ENCODE assay signal across 18 cellular contexts in the genomic region with DNA sequence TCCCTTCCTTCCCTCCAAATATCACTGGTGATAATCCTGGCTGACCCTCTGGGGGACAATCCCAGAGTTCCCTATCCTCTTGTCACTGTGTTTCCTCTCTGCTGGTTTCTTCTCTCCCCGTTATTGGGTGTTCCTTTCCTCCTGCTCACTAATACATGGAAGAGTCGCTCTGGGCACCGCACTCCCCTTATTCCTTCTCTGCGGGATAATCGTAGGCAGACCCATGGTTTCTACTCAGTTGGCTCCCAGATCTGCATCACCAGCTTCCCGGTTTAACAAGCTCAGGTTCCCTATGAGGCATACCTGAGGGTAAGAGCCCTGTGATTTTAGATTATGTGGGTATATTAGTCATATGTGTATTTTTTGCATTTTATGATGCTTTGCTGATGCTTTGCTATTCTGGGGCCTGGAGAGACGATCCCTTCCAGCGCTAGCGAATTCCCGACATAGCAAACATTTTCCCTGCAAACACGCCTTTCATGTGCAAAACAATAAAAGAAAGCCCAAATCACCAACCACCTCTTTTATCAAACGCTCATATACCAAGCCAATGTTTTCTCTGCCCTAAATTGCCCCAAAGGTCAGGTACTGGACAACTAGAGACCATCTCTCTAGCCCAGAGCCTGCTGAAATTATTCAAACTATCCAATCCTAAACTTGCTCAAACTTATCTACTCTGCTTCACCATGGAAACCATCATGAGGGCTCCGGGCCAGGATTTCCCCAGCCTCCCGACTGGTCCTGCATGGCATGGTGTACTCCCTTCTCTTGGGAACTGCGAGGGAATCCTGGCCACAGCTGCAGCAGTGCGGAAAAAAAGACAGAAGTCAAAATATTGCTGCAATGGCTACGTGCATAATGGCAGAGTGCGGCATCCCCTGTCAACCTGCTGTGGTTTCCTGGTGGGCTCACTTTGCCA.
DNase-seq lines count a peak whose midpoint lies in the region; ATAC-seq and TF ChIP-seq lines count a peak whose summit lies in the region.
"Had no signal": no experiment of that assay in that cellular context is flagged by ENCODE, and none has a peak within 500 bp of the region (broad histone marks: within the 10 kb centered on the region; RNA-seq: fewer than 3 reads in every experiment).

No MANE protein-coding gene starts in this region.

- no peak overlapping the region; the same call in 1 of the 2 replicates for H3K27ac Mint-ChIP-seq in WTC11

- H2AFZ ChIP-seq in neuronal stem cell (ENCODE audit: low read length) = no peak overlapping the region
- H2AFZ ChIP-seq: GM23248 had no signal

- WGBS in neuronal stem cell (ENCODE audit: extremely low coverage in 2 of 2, insufficient read length in 2 of 2, insufficient replicate concordance in 1 of 2), 2 donors = no CpG with 5 or more reads among the region's 18 CpGs

- DNase-seq in ELF-1 (ENCODE audit: low read depth, low spot score) (peak; percentile 24), WTC11 (ENCODE audit: low spot score) (no peak), iPS-NIHi7 (ENCODE audit: extremely low spot score) (peak; percentile 18), neuronal stem cell (ENCODE audit: low spot score) (no peak), NCI-H2029 treated with DMSO at 0.1 percent for 48 hours (lab: John Stamatoyannopoulos, UW) (no peak)
- DNase-seq: GM23248, HCEC 1CT, Karpas-422, NCI-H1092 treated with DMSO at 0.1 percent for 48 hours, NCI-H187, NCI-H2171 treated with DMSO at 0.1 percent for 48 hours, NCI-H510A treated with DMSO at 0.1 percent for 48 hours, NCI-H748 treated with DMSO at 0.1 percent for 48 hours, PC-3 had no signal

- no peak overlapping the region for H3K4me2 ChIP-seq in neuronal stem cell (ENCODE audit: insufficient read depth, low read length, poor library complexity, severe bottlenecking)

- no peak for TF ChIP-seq CTCF in WTC11 (IDR thresholded peaks at IDR 0.05)

- peak; percentile 75 for ATAC-seq in WTC11
- no peak for ATAC-seq in HG03139 (IDR thresholded peaks at IDR 0.05; ENCODE audit: unreplicated experiment)
- no peak for ATAC-seq in GM21619 (IDR thresholded peaks at IDR 0.05; ENCODE audit: unreplicated experiment)
- ATAC-seq: HepG2, PC-3, SK-N-SH treated with all-trans-retinoic acid at 6 μM for 48 hours had no signal

- no peak overlapping the region for H2BK120ac ChIP-seq in neuronal stem cell (ENCODE audit: low read depth, low read length)

- no peak overlapping the region for H3K9ac ChIP-seq in neuronal stem cell (ENCODE audit: low read depth, low read length, poor library complexity)
- H3K9ac ChIP-seq: GM23248 had no signal

- peak overlapping the region; percentile 80 for H4K91ac ChIP-seq in neuronal stem cell (ENCODE audit: low read depth, low read length, poor library complexity)

- no peaks in the 10 kb centered on the region for H3K9me3 Mint-ChIP-seq in WTC11

- peaks cover 3 to 15% of the 10 kb centered on the region in 2 donors for H3K4me1 ChIP-seq in neuronal stem cell (ENCODE audit: control insufficient read depth in 2 of 2, insufficient read depth in 1 of 2, low read depth in 1 of 2, low read length in 2 of 2)

- CTCF ChIA-PET in WTC11 (lab: Charles Lee) = interaction anchor here (0.7 to 2.1 kb wide), 3 partner anchors 16 to 84 kb away, joined by 3 to 5 read pairs (median 3); partner anchors contain the start of gene PCP4

- H3K27me3 ChIP-seq in neuronal stem cell (ENCODE audit: control insufficient read depth in 3 of 3, insufficient read depth in 3 of 3, low read depth in 1 of 3, low read length in 3 of 3) = no peaks in the 10 kb centered on the region

- no peak overlapping the region for H4K8ac ChIP-seq in neuronal stem cell (ENCODE audit: low read depth, low read length)

- H3K4me3 ChIP-seq in neuronal stem cell (ENCODE audit: low read length in 2 of 2) = no peak overlapping the region
- H3K4me3 ChIP-seq: GM23248 had no signal

- peak overlapping the region; percentile 46 for H2BK5ac ChIP-seq in neuronal stem cell (ENCODE audit: low read length)

- peak overlapping the region; percentile 20 for H2AK5ac ChIP-seq in neuronal stem cell (ENCODE audit: low read depth, low read length)

- peak overlapping the region; percentile 69 for H3K4ac ChIP-seq in neuronal stem cell (ENCODE audit: low read length)

- POLR2A ChIA-PET in WTC11 (lab: Charles Lee) = no interaction called here

- H2BK15ac ChIP-seq in neuronal stem cell (ENCODE audit: low read length) = no peak overlapping the region

- no peaks in the 10 kb centered on the region for H3K79me1 ChIP-seq in neuronal stem cell (ENCODE audit: low read depth, low read length)

- peak overlapping the region; percentile 78 for H3K18ac ChIP-seq in neuronal stem cell (ENCODE audit: low read length)

- no peaks in the 10 kb centered on the region for H3K9me3 ChIP-seq in neuronal stem cell (replicated peaks in 1 of 2; ENCODE audit: control insufficient read depth in 2 of 2, insufficient read depth in 1 of 2, low read depth in 1 of 2, low read length in 2 of 2)

- no peak overlapping the region for H3K4me3 Mint-ChIP-seq in WTC11

- H3K36me3 Mint-ChIP-seq in WTC11 = no peaks in the 10 kb centered on the region

- peaks cover 26% of the 10 kb centered on the region for H3K4me1 Mint-ChIP-seq in WTC11

- H3K27me3 Mint-ChIP-seq in WTC11 (ENCODE audit: low read depth) = peaks cover 18% of the 10 kb centered on the region

- no peak overlapping the region for H3K14ac ChIP-seq in neuronal stem cell (ENCODE audit: low read length)

- no peak overlapping the region for H3K23ac ChIP-seq in neuronal stem cell (ENCODE audit: low read depth, low read length, poor library complexity)

- H3K27ac ChIP-seq in neuronal stem cell (replicated peaks; ENCODE audit: low read length) = peak overlapping the region; percentile 49
- H3K27ac ChIP-seq: GM23248 had no signal

- H3K36me3 ChIP-seq in neuronal stem cell (replicated peaks in 1 of 2; ENCODE audit: control insufficient read depth in 2 of 2, insufficient read depth in 2 of 2, low read length in 2 of 2) = no peaks in the 10 kb centered on the region

- H2BK12ac ChIP-seq in neuronal stem cell (ENCODE audit: low read length) = no peak overlapping the region

TF ChIP-seq in WTC11, 78 proteins besides CTCF, POLR2A, EP300 and RAD21 (continues in another document):
- TF ChIP-seq, protein P1, sequence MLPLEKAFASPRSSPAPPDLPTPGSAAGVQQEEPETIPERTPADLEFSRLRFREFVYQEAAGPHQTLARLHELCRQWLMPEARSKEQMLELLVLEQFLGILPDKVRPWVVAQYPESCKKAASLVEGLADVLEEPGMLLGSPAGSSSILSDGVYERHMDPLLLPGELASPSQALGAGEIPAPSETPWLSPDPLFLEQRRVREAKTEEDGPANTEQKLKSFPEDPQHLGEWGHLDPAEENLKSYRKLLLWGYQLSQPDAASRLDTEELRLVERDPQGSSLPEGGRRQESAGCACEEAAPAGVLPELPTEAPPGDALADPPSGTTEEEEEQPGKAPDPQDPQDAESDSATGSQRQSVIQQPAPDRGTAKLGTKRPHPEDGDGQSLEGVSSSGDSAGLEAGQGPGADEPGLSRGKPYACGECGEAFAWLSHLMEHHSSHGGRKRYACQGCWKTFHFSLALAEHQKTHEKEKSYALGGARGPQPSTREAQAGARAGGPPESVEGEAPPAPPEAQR (CRISPR knock-in tag; IDR thresholded peaks at IDR 0.05) = no peak
- no peak for TF ChIP-seq ZNF396 (CRISPR knock-in tag; IDR thresholded peaks at IDR 0.05; ENCODE audit: borderline replicate concordance)
- TF ChIP-seq ESRRA (CRISPR knock-in tag; IDR thresholded peaks at IDR 0.05; ENCODE audit: borderline replicate concordance) = no peak
- no peak for TF ChIP-seq PRDM15 (CRISPR knock-in tag; IDR thresholded peaks at IDR 0.05)
- TF ChIP-seq, protein P2, sequence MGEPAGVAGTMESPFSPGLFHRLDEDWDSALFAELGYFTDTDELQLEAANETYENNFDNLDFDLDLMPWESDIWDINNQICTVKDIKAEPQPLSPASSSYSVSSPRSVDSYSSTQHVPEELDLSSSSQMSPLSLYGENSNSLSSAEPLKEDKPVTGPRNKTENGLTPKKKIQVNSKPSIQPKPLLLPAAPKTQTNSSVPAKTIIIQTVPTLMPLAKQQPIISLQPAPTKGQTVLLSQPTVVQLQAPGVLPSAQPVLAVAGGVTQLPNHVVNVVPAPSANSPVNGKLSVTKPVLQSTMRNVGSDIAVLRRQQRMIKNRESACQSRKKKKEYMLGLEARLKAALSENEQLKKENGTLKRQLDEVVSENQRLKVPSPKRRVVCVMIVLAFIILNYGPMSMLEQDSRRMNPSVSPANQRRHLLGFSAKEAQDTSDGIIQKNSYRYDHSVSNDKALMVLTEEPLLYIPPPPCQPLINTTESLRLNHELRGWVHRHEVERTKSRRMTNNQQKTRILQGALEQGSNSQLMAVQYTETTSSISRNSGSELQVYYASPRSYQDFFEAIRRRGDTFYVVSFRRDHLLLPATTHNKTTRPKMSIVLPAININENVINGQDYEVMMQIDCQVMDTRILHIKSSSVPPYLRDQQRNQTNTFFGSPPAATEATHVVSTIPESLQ (CRISPR knock-in tag; IDR thresholded peaks at IDR 0.05) = no peak
- no peak for TF ChIP-seq MYBL2 (CRISPR knock-in tag; IDR thresholded peaks at IDR 0.05)

Comparison
In these comparisons a context has a peak if more than half of its experiments do, and no peak if none do; other contexts are left out.
1. DNase-seq: peak in ELF-1 (single experiment) and iPS-NIHi7 (single experiment); none in WTC11 (single experiment), neuronal stem cell (single experiment) and NCI-H2029 treated with DMSO at 0.1 percent for 48 hours (single experiment).